Comparison of ENCODE assay signal across 8 cellular contexts in the genomic region with DNA sequence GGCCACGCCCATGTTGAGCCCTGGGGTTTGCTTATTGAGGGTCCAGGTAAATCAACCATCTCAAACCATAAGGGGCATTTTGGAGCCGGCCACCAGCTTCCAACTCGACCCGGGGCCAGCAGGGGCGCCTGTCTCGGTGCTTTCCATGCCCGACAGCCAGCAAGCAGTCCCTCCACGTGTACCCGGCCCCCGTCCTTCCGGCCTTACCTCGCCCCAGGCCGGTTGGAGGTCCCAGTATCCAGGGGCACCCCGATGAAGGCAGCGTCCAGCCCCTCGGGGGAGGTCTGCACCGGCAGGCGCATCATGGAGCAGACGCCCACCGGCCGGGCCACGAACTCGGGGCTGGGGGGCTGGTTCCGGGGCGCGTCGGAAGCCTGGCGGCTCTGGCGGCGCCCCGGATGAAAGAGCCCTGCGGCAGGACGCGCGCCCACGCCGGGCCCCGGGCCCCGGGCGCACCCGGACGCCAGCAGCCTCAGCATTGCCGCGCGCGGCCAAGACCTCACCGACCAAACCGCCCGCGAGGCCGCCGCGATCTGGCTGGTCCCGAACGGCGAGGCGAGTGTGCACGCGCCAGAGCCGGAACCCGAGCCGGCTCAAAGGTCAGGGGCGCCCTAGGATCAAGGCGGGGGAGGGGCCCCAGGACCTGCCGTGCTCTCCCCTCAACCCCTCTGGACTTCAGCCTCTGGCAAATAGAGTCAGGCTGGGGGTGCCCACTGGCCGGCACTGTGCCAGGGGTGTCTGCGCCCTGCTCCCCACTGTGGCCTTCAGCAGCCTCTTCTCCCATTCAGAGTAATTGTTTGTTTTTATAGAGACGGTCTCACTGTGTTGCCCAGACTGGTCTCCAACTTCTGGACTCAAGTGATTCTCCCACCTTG. TPM values are rescaled to one million over a fixed set of nuclear protein-coding genes. Genes with fewer than 3 reads are reported as not detected.
DNase-seq lines count a peak whose midpoint lies in the region; ATAC-seq and TF ChIP-seq lines count a peak whose summit lies in the region.

A gene with protein sequence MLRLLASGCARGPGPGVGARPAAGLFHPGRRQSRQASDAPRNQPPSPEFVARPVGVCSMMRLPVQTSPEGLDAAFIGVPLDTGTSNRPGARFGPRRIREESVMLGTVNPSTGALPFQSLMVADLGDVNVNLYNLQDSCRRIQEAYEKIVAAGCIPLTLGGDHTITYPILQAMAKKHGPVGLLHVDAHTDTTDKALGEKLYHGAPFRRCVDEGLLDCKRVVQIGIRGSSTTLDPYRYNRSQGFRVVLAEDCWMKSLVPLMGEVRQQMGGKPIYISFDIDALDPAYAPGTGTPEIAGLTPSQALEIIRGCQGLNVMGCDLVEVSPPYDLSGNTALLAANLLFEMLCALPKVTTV (minus strand): TSS at position 563 of the 875 bp plus-strand sequence. CDS start 84 bp downstream, at position 479.

- H3K27ac Mint-ChIP-seq in natural killer cell: peak within 1 kb of the TSS; percentile 38 to 65

- ATAC-seq in natural killer cell (peak; percentile 75 to 89 (median 84)), thoracic aorta (ENCODE audit: insufficient number of reproducible peaks, low FRiP score, low read depth) (no peak)

- DNase-seq in AG09309 (ENCODE audit: low read depth): no peak
- peak; percentile 64 for DNase-seq in MG63
- peak; percentile 92 for DNase-seq in activated CD8-positive, alpha-beta memory T cell treated with anti-CD3 and anti-CD28 coated beads for 24 hours
- DNase-seq in epidermal melanocyte (ENCODE audit: insufficient read length, low spot score): peak; percentile 54
- peak; percentile 35 for DNase-seq in natural killer cell
- no peak for DNase-seq in thoracic aorta (ENCODE audit: low spot score)
- DNase-seq in 8988T: no peak

- H3K9me3 Mint-ChIP-seq in natural killer cell: no peaks in the 10 kb centered on the region

- H3K9me3 ChIP-seq in MG63 (no peaks in the 10 kb centered on the region), thoracic aorta (no peaks in the 10 kb centered on the region)

- peaks cover 0 to 3% of the 10 kb centered on the region in 2 donors for H3K27me3 Mint-ChIP-seq in natural killer cell (ENCODE audit: low read depth in 2 of 2)

- H3K36me3 ChIP-seq in MG63 (no peaks in the 10 kb centered on the region), thoracic aorta (no peaks in the 10 kb centered on the region)

- peaks cover 2 to 8% of the 10 kb centered on the region in 2 donors for H3K4me1 Mint-ChIP-seq in natural killer cell

- H3K36me3 Mint-ChIP-seq in natural killer cell: no peaks in the 10 kb centered on the region

- no peaks in the 10 kb centered on the region for H3K27me3 ChIP-seq in MG63
- no peaks in the 10 kb centered on the region for H3K27me3 ChIP-seq in thoracic aorta (replicated peaks; ENCODE audit: insufficient read depth)

- peak; percentile 45 for TF ChIP-seq CTCF in AG09309 (IDR thresholded peaks at IDR 0.05; ENCODE audit: control insufficient read depth, insufficient read depth, low read depth, low read length, missing control alignments)
- peak; percentile 31 for TF ChIP-seq CTCF in natural killer cell (IDR thresholded peaks at IDR 0.05)
- peak; percentile 18 for TF ChIP-seq CTCF in thoracic aorta (IDR thresholded peaks at IDR 0.05)

- H3K4me1 ChIP-seq in thoracic aorta (ENCODE audit: control insufficient read depth in 1 of 2, low read depth in 2 of 2): peaks cover 5 to 13% of the 10 kb centered on the region in 2 donors

- H3K4me3 ChIP-seq in AG09309 (ENCODE audit: control insufficient read depth, low read depth, low read length) (peak within 1 kb of the TSS; percentile 43), MG63 (peak within 1 kb of the TSS; percentile 40), thoracic aorta (peak within 1 kb of the TSS; percentile 68)

- TF ChIP-seq POLR2A in GM19099 (IDR thresholded peaks at IDR 0.05; ENCODE audit: extremely low read depth, insufficient read length, low read depth): peak; percentile 21

- peak within 1 kb of the TSS; percentile 84 for H3K4me3 Mint-ChIP-seq in natural killer cell

- H3K27ac ChIP-seq in thoracic aorta: no peak within 1 kb of the TSS

- intact Hi-C loops in natural killer cell (cut with micrococcal nuclease): no loop called here

RNA-seq across cellular contexts. Expression of the gene that starts here (rescaled TPM):
- 0.84 and 1.1 TPM in 2 replicates for total RNA-seq in MG63 (2014; rRNA removed; shearing (Covaris generic); ENCODE audit: low replicate concordance)
- total RNA-seq in natural killer cell (under 1 TPM; 0.42 to 0.66 (median 0.65) TPM), thoracic aorta (under 1 TPM in 1 of 2 donors, not detected in 1; 0.21 TPM)

Comparison
In these comparisons a context has a peak if more than half of its experiments do, and no peak if none do; other contexts are left out.
1. Peak in DNase-seq and ATAC-seq in natural killer cell; RNA of the gene not detected or under 1 TPM.
2. DNase-seq: peak in MG63 (single experiment), activated CD8-positive, alpha-beta memory T cell treated with anti-CD3 and anti-CD28 coated beads for 24 hours (single experiment) and epidermal melanocyte (single experiment); none in AG09309 (single experiment), thoracic aorta (single experiment) and 8988T (single experiment).
3. Peak in every context shown above with its lines, with median percentiles within 50 percentile points of each other: H3K4me3 ChIP-seq and CTCF ChIP-seq.